8 cellular contexts compared by ENCODE assay signal in the genomic region with DNA sequence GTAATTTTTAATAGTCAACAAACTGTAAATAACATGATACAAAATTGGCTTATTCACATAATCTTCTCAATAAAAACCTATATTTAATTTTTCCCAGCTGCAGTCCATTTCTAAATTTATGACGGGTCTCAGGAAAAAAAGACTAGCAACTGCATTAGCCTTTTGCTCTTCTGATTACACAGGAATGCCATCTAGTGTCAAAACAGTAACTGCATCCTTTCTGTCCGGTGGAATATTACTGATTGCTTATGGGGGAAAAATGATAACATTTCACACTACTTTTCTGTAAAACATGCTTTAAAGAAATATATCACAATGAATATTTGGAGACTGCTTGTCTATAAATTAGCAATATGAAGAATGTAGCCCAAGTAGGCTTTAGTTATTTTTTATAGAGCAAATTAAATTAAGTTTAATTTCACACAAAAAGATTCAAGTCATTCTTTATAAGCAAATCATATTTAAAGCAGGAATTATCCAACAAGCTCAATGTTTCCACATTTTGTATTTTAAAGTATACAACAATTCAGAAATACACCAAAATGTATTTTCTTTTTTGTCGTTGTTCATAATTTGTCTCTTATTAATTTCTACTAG.
DNase-seq lines count a peak whose midpoint lies in the region; ATAC-seq and TF ChIP-seq lines count a peak whose summit lies in the region.

No MANE protein-coding gene starts in this region.

- H3K27me3 Mint-ChIP-seq in CD8-positive, alpha-beta memory T cell = no peaks in the 10 kb centered on the region

- CTCF ChIA-PET in CD8-positive, alpha-beta memory T cell (lab: Charles Lee) = no interaction called here

- no peaks in the 10 kb centered on the region for H3K79me2 ChIP-seq in hepatocyte

- H3K4me3 Mint-ChIP-seq in CD8-positive, alpha-beta memory T cell = no peak overlapping the region

- H4K20me1 ChIP-seq in hepatocyte (ENCODE audit: insufficient read depth, poor library complexity, severe bottlenecking) = no peaks in the 10 kb centered on the region

- H3K4me3 ChIP-seq in Jurkat, Clone E6-1 (ENCODE audit: low read length) = no peak overlapping the region
- no peak overlapping the region for H3K4me3 ChIP-seq in RWPE2 (ENCODE audit: severe bottlenecking)
- H3K4me3 ChIP-seq in hepatocyte = no peak overlapping the region
- H3K4me3 ChIP-seq in CD8-positive, alpha-beta memory T cell (ENCODE audit: low read length) = no peak overlapping the region

- no peak overlapping the region for H3K27ac Mint-ChIP-seq in CD8-positive, alpha-beta memory T cell

- no peaks in the 10 kb centered on the region for H3K4me1 ChIP-seq in RWPE2 (ENCODE audit: insufficient read depth, poor library complexity, severe bottlenecking)
- H3K4me1 ChIP-seq in hepatocyte (ENCODE audit: insufficient read depth) = no peaks in the 10 kb centered on the region
- no peaks in the 10 kb centered on the region for H3K4me1 ChIP-seq in CD8-positive, alpha-beta memory T cell (ENCODE audit: insufficient read depth, low read length)

- H3K9me3 Mint-ChIP-seq in CD8-positive, alpha-beta memory T cell = peaks cover 4 to 10% (median 5%) of the 10 kb centered on the region in 5 donors

- H2AFZ ChIP-seq in hepatocyte = no peak overlapping the region

- ATAC-seq in RWPE2 (ENCODE audit: low read depth) (0 out of 3 replicates have a peak, but pooled peaks have one; percentile 62), HG03354 (IDR thresholded peaks at IDR 0.05; ENCODE audit: poor library complexity, severe bottlenecking, unreplicated experiment) (no peak), GM18505 (IDR thresholded peaks at IDR 0.05; ENCODE audit: unreplicated experiment) (no peak)

- TF ChIP-seq CTCF in RWPE2 (IDR thresholded peaks at IDR 0.05; ENCODE audit: poor library complexity, severe bottlenecking) (peak; percentile 97), hepatocyte (IDR thresholded peaks at IDR 0.05; ENCODE audit: poor library complexity) (peak; percentile 70)

- POLR2A ChIA-PET in CD8-positive, alpha-beta memory T cell (lab: Charles Lee) = no interaction called here

- DNase-seq in AML-193 (lab: John Stamatoyannopoulos, UW) (peak; percentile 25 to 28), RWPE2 (ENCODE audit: low spot score) (no peak), hepatocyte (ENCODE audit: low spot score) (peak; percentile 18)
- peak; percentile 6 for DNase-seq in Jurkat, Clone E6-1 (ENCODE audit: low read depth, low spot score)
- no peak for DNase-seq in CD8-positive, alpha-beta memory T cell
- DNase-seq in activated naive CD4-positive, alpha-beta T cell treated with anti-CD3 and anti-CD28 coated beads, Interleukin-2, amount 50 U/mL, for 16 hours = no peak

- H3K36me3 ChIP-seq in RWPE2 (ENCODE audit: low read depth) = no peaks in the 10 kb centered on the region
- no peaks in the 10 kb centered on the region for H3K36me3 ChIP-seq in hepatocyte (replicated peaks; ENCODE audit: insufficient read depth, low read depth)
- no peaks in the 10 kb centered on the region for H3K36me3 ChIP-seq in CD8-positive, alpha-beta memory T cell (ENCODE audit: insufficient read depth, low read length)

- 37% methylated on average over 3 of the region's 3 CpGs for whole genome bisulfite sequencing in hepatocyte (ENCODE audit: low lambda C conversion rate, missing lambda C conversion rate)

- H3K4me1 Mint-ChIP-seq in CD8-positive, alpha-beta memory T cell = no peaks in the 10 kb centered on the region

- H3K27ac ChIP-seq in RWPE2 (ENCODE audit: poor library complexity, severe bottlenecking) (no peak overlapping the region), hepatocyte (no peak overlapping the region)
- H3K27ac ChIP-seq in CD8-positive, alpha-beta memory T cell (ENCODE audit: low read depth, low read length) = no peak overlapping the region

- TF ChIP-seq POLR2A in GM18505 (IDR thresholded peaks at IDR 0.05; ENCODE audit: borderline replicate concordance, extremely low read depth, insufficient read depth, insufficient read length) = no peak

- no peak overlapping the region for H3K4me2 ChIP-seq in hepatocyte

- H3K9me2 ChIP-seq in hepatocyte (replicated peaks; ENCODE audit: insufficient read depth) = no peaks in the 10 kb centered on the region

- H3K27me3 ChIP-seq in RWPE2 (ENCODE audit: insufficient read depth, poor library complexity, severe bottlenecking) = no peaks in the 10 kb centered on the region
- no peaks in the 10 kb centered on the region for H3K27me3 ChIP-seq in hepatocyte
- H3K27me3 ChIP-seq in CD8-positive, alpha-beta memory T cell (ENCODE audit: insufficient read depth, low read length, poor library complexity, severe bottlenecking) = no peaks in the 10 kb centered on the region

- no peaks in the 10 kb centered on the region for H3K9me3 ChIP-seq in RWPE2 (ENCODE audit: severe bottlenecking)
- H3K9me3 ChIP-seq in hepatocyte (ENCODE audit: low read depth) = no peaks in the 10 kb centered on the region
- peaks cover 4% of the 10 kb centered on the region for H3K9me3 ChIP-seq in CD8-positive, alpha-beta memory T cell (ENCODE audit: low read length)

- no peaks in the 10 kb centered on the region for H3K36me3 Mint-ChIP-seq in CD8-positive, alpha-beta memory T cell

Comparison
In these comparisons a context has a peak if more than half of its experiments do, and no peak if none do; other contexts are left out.
1. DNase-seq: peak in AML-193 (2 of 2), Jurkat, Clone E6-1 (single experiment) and hepatocyte (single experiment); none in RWPE2 (single experiment), CD8-positive, alpha-beta memory T cell (0 of 5) and activated naive CD4-positive, alpha-beta T cell treated with anti-CD3 and anti-CD28 coated beads, Interleukin-2, amount 50 U/mL, for 16 hours (single experiment).